8 cellular contexts compared by ENCODE assay signal in the genomic region with DNA sequence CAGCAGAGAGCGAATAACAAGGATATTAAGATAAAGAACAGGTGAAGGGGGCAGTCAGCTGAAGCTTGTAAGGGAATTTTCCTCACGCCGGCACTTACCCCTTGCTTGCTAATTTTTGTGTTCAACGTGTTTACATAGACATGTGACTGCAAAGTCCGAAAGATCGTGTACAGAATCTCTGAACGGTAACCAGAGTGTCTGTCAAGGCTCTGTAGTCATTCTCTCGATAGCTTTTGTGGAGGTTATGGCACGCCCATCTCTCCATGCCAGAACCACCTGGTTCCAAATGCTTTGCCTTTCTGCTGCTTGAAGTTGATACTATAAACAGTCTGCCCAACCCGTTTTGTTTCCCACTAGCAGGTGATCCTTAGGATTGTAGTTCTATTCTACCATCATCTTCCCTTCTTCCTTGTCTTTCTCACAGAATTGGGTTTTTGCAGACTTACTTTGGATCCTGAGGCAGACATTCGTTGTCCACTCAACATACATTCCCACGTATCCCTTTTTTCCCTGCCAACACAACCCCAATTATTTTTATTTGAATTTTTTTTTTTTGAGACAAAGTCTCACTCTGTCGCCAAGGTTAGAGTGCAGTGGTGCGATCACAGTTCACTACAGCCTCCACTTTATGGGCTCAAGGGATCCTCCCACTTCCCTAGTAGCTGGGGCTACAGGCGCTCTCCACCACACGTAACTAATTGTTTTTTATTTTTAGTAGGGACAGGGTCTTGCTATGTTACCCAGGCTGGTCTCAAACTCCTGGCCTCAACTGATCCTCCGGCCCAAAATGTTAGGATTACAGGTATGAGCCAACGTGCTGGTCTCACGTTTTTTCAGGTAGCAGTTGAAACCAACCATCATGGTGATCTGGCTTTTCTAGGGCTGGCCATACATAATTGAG. TPM values are rescaled to one million over a fixed set of nuclear protein-coding genes. Genes with fewer than 3 reads are reported as not detected.
A peak's percentile ranks its signal among the peaks of the same experiment; 100 is the strongest.
DNase-seq lines count a peak whose midpoint lies in the region; ATAC-seq and TF ChIP-seq lines count a peak whose summit lies in the region.

No MANE protein-coding gene starts in this region.

- H3K4me1 ChIP-seq in ACC112 (ENCODE audit: control insufficient read depth, insufficient read depth, low read length, unreplicated experiment) (peaks cover 12% of the 10 kb centered on the region), right atrium auricular region (peaks cover 0 to 30% of the 10 kb centered on the region in 2 donors), rectal smooth muscle tissue (ENCODE audit: control insufficient read depth, insufficient read depth, low read length) (no peaks in the 10 kb centered on the region)

- TF ChIP-seq CTCF in right atrium auricular region (IDR thresholded peaks at IDR 0.05): no peak

- H3K27ac ChIP-seq in ACC112 (ENCODE audit: low read depth, low read length) (peak overlapping the region; percentile 93), right atrium auricular region (peak overlapping the region; percentile 97 to 98), rectal smooth muscle tissue (ENCODE audit: low read depth, low read length) (peak overlapping the region; percentile 98)

- peak overlapping the region; percentile 95 for H3K9ac ChIP-seq in rectal smooth muscle tissue (ENCODE audit: low read length)

- ATAC-seq in GM21381 (IDR thresholded peaks at IDR 0.05; ENCODE audit: unreplicated experiment): no peak

- H3K27me3 ChIP-seq in ACC112 (ENCODE audit: insufficient read depth, low read length) (no peaks in the 10 kb centered on the region), right atrium auricular region (no peaks in the 10 kb centered on the region), rectal smooth muscle tissue (ENCODE audit: control insufficient read depth, insufficient read depth, low read length) (no peaks in the 10 kb centered on the region)

- H3K36me3 ChIP-seq in ACC112 (ENCODE audit: insufficient read depth, low read length) (peaks cover 9% of the 10 kb centered on the region; the same call in 1 of the 2 replicates), right atrium auricular region (peaks cover 8% of the 10 kb centered on the region), rectal smooth muscle tissue (ENCODE audit: control insufficient read depth, insufficient read depth, low read length) (peaks cover 5% of the 10 kb centered on the region)

- H3K4me3 ChIP-seq in ACC112 (ENCODE audit: low read depth, low read length) (peak overlapping the region; percentile 96), GM08714 (ENCODE audit: low read length) (peak overlapping the region; percentile 91), right atrium auricular region (peak overlapping the region; percentile 80 to 94), rectal smooth muscle tissue (ENCODE audit: low read length) (peak overlapping the region; percentile 95)

- H3K9me3 ChIP-seq in right atrium auricular region: no peaks in the 10 kb centered on the region

- DNase-seq in NCI-H187 (lab: John Stamatoyannopoulos, UW): peak; percentile 21 to 65
- peak; percentile 19 for DNase-seq in activated naive CD4-positive, alpha-beta T cell treated with anti-CD3 and anti-CD28 coated beads, Interleukin-2, amount 50 U/mL, for 16 hours
- no peak for DNase-seq in right atrium auricular region (ENCODE audit: low spot score)
- DNase-seq in NCI-H524 treated with DMSO at 0.1 percent for 48 hours (lab: John Stamatoyannopoulos, UW): no peak

- peaks cover 46% of the 10 kb centered on the region for H3K79me2 ChIP-seq in ACC112 (ENCODE audit: control insufficient read depth, insufficient read depth, low read length, unreplicated experiment)

- peak overlapping the region; percentile 100 for H2AFZ ChIP-seq in ACC112 (ENCODE audit: low read length, unreplicated experiment)

RNA-seq across cellular contexts. Expression of gene USP34, which starts 1.3 kb away (rescaled TPM):
- 10 to 100 TPM; 66.0 to 76.0 TPM for total RNA-seq in right atrium auricular region

Comparison
In these comparisons a context has a peak if more than half of its experiments do, and no peak if none do; other contexts are left out.
1. DNase-seq: peak in NCI-H187 (2 of 2) and activated naive CD4-positive, alpha-beta T cell treated with anti-CD3 and anti-CD28 coated beads, Interleukin-2, amount 50 U/mL, for 16 hours (single experiment); none in right atrium auricular region (single experiment) and NCI-H524 treated with DMSO at 0.1 percent for 48 hours (single experiment).
2. Peak in every context shown above with its lines, with median percentiles within 50 percentile points of each other: H3K27ac ChIP-seq and H3K4me3 ChIP-seq.